ENCODE assay signal across 20 cellular contexts in the genomic region with DNA sequence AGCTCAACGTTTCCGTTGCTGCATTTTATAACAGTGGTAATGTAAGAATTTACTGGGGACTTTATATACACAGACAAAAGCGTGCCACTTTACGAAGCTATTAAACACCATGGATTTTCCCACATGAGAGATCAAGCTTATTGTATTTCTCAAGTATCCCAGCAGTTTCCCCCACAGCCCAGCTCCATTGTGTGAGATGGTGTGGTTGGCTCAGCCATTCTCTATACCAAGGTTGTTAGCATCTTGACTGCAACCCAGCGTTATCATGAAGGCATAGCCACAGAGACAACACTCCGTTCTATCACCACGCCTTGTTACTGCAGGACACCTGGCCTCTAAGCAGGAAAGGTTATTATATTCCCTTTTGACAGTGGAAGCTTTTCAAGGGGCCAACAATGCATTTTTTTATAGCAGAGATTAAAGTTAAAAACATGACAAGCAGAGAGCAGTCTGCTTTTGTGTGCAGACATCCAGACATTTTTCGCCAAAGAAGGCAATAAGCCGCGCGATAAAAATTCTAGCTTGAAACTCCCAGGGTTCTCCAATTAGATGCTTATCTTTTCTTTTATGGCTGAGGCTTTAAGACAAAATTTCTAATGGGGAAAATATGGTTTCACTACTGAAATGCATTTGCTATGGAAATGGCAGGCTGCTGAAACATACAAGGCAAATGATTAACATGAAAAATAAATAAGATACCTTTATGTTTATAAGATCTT.
"Had no signal": no experiment of that assay in that cellular context is flagged by ENCODE, and none has a peak within 500 bp of the region (broad histone marks: within the 10 kb centered on the region; RNA-seq: fewer than 3 reads in every experiment).

No MANE protein-coding gene starts in this region.

- H3K27me3 ChIP-seq: body of pancreas, heart right ventricle, sigmoid colon, upper lobe of left lung had no signal

- H3K9me3 ChIP-seq: body of pancreas, heart right ventricle, lower lobe of right lung, sigmoid colon, thoracic aorta, upper lobe of left lung had no signal

- DNase-seq: activated B cell treated with CpG ODN at 0.5 μM for 24 hours; activated CD4-positive, alpha-beta T cell treated with anti-CD3 and anti-CD28 coated beads for 36 hours; activated CD4-positive, alpha-beta T cell treated with anti-CD3 and anti-CD28 coated beads, Interleukin-2, amount 50 U/mL, for 4 hours; activated naive CD4-positive, alpha-beta T cell treated with anti-CD3 and anti-CD28 coated beads, Interleukin-2, amount 10 ng/mL, durations not matched to agents 7 days and 5 days; activated T-cell treated with anti-CD3 and anti-CD28 coated beads, Interleukin-2, amount 50 U/mL, for 48 hours; body of pancreas; dermis blood vessel endothelial cell; effector CD8-positive, alpha-beta T cell; erythroblast; heart right ventricle; lower lobe of right lung; naive thymus-derived CD4-positive, alpha-beta T cell; retina; sigmoid colon; stimulated activated CD4-positive, alpha-beta T cell treated with anti-CD3 and anti-CD28 coated beads, Interleukin-15, amount 100 ng/mL, for 24 hours; stimulated activated naive CD4-positive, alpha-beta T cell treated with Interleukin-2 at 50 U/mL for 16 hours; upper lobe of left lung had no signal

- H3K27ac ChIP-seq: body of pancreas, heart right ventricle, lower lobe of right lung, upper lobe of left lung had no signal

- H3K4me1 ChIP-seq: body of pancreas, heart right ventricle, lower lobe of right lung, upper lobe of left lung had no signal

- H3K36me3 ChIP-seq: heart right ventricle, lower lobe of right lung, sigmoid colon, thoracic aorta, upper lobe of left lung had no signal

- H3K4me2 ChIP-seq: smooth muscle cell had no signal

- ATAC-seq: activated CD4-positive, alpha-beta T cell treated with anti-CD3 and anti-CD28 coated beads for 36 hours; body of pancreas; heart right ventricle; left lobe of liver; lower lobe of right lung; naive thymus-derived CD4-positive, alpha-beta T cell had no signal

- H3K4me3 ChIP-seq: body of pancreas, heart right ventricle, lower lobe of right lung, sigmoid colon, smooth muscle cell, thoracic aorta, upper lobe of left lung had no signal
